8 cellular contexts compared by ENCODE assay signal in genomic region chr4:76948441-76949292, GRCh38. TPM values are rescaled to one million over a fixed set of nuclear protein-coding genes. Genes with fewer than 3 reads are reported as not detected.
A peak's percentile ranks its signal among the peaks of the same experiment; 100 is the strongest.
DNase-seq lines count a peak whose midpoint lies in the region; ATAC-seq, FAIRE-seq and TF ChIP-seq lines count a peak whose summit lies in the region.

No MANE protein-coding gene starts in this region.

- no peaks in the 10 kb centered on the region for H3K36me3 ChIP-seq in right lobe of liver

- CTCF ChIA-PET in A549 (lab: Yijun Ruan, JAX): interaction anchor here (1.1 kb wide), 1 partner anchor 18 kb away, joined by 3 read pairs; no protein-coding TSS in a partner anchor

- TF ChIP-seq RAD21 in A549 (conservative IDR thresholded peaks at IDR 0.05 in 1 of 2, IDR thresholded peaks at IDR 0.05 in 1 of 2): no peak

- intact Hi-C loops in dendritic cell treated with granulocyte-macrophage colony-stimulating factor and Interleukin-4, amounts not matched to agents 40 ng/mL and 50 ng/mL, for 4 days (cut with micrococcal nuclease): loop anchor here (2.0 kb wide), 1 partner anchor 246 kb away; no protein-coding TSS in a partner anchor
- intact Hi-C loops in right lobe of liver (cut with DNase I): no loop called here

- no peaks in the 10 kb centered on the region for H3K27me3 ChIP-seq in right lobe of liver

- WGBS in A549 (ENCODE audit: missing lambda C conversion rate): 14% methylated on average over 28 of the region's 63 CpGs
- WGBS in right lobe of liver (ENCODE audit: insufficient coverage, low coverage, low lambda C conversion rate, missing lambda C conversion rate): 10% methylated on average over 12 of the region's 63 CpGs

- peak overlapping the region; percentile 85 for H3K27ac Mint-ChIP-seq in dendritic cell treated with granulocyte-macrophage colony-stimulating factor and Interleukin-4, amounts not matched to agents 40 ng/mL and 50 ng/mL, for 4 days

- H3K9me3 Mint-ChIP-seq in dendritic cell treated with granulocyte-macrophage colony-stimulating factor and Interleukin-4, amounts not matched to agents 40 ng/mL and 50 ng/mL, for 4 days: no peaks in the 10 kb centered on the region

- peaks cover 37% of the 10 kb centered on the region for H3K4me1 Mint-ChIP-seq in dendritic cell treated with granulocyte-macrophage colony-stimulating factor and Interleukin-4, amounts not matched to agents 40 ng/mL and 50 ng/mL, for 4 days (ENCODE audit: low read depth)

- peak; percentile 59 to 76 for ATAC-seq in A549
- peak; percentile 41 for ATAC-seq in GM18517 (IDR thresholded peaks at IDR 0.05; ENCODE audit: unreplicated experiment)
- ATAC-seq in HG03025 (IDR thresholded peaks at IDR 0.05; ENCODE audit: low FRiP score, unreplicated experiment): peak; percentile 50
- ATAC-seq in right lobe of liver: peak; percentile 59 to 70 (median 64)

- peak overlapping the region; percentile 95 to 96 for H3K27ac ChIP-seq in A549
- peak overlapping the region; percentile 56 to 92 (median 86) for H3K27ac ChIP-seq in right lobe of liver

- peak overlapping the region; percentile 92 for H3K4me3 Mint-ChIP-seq in dendritic cell treated with granulocyte-macrophage colony-stimulating factor and Interleukin-4, amounts not matched to agents 40 ng/mL and 50 ng/mL, for 4 days

- TF ChIP-seq EP300 in A549 (IDR thresholded peaks at IDR 0.05): no peak

- POLR2A ChIA-PET in A549 (lab: Yijun Ruan, JAX): interaction anchor here (0.5 to 0.8 kb wide), 4 partner anchors 12 to 899 kb away, joined by 3 to 5 read pairs (median 4); no protein-coding TSS in a partner anchor

- TF ChIP-seq POLR2A in A549 (IDR thresholded peaks at IDR 0.05; ENCODE audit: low read length): no peak
- TF ChIP-seq POLR2A in right lobe of liver (IDR thresholded peaks at IDR 0.05): peak; percentile 47

- H3K9me3 ChIP-seq in A549 (no peaks in the 10 kb centered on the region), right lobe of liver (no peaks in the 10 kb centered on the region)

- no peak for TF ChIP-seq CTCF in A549 (IDR thresholded peaks at IDR 0.05)
- no peak for TF ChIP-seq CTCF in right lobe of liver (IDR thresholded peaks at IDR 0.05)

- peaks cover 17% of the 10 kb centered on the region for H3K4me1 ChIP-seq in A549
- H3K4me1 ChIP-seq in right lobe of liver: peaks cover 0 to 10% (median 0%) of the 10 kb centered on the region in 4 donors

- peak overlapping the region; percentile 96 for H3K4me2 ChIP-seq in A549

- peaks cover 16% of the 10 kb centered on the region for H3K27me3 Mint-ChIP-seq in dendritic cell treated with granulocyte-macrophage colony-stimulating factor and Interleukin-4, amounts not matched to agents 40 ng/mL and 50 ng/mL, for 4 days

- peak overlapping the region; percentile 96 for H3K4me3 ChIP-seq in A549
- peak overlapping the region; percentile 75 to 87 (median 82) for H3K4me3 ChIP-seq in right lobe of liver

- DNase-seq in A549 (ENCODE audit: low read depth in 1 of 2, low spot score in 1 of 2) (peak; percentile 55 to 62), NCI-H226 (peak; percentile 3), right lobe of liver (peak; percentile 85 to 88 (median 88))
- peak; percentile 8 to 48 for DNase-seq in activated CD4-positive, alpha-beta T cell treated with anti-CD3 and anti-CD28 coated beads, Interleukin-2, amount 50 U/mL, for 24 hours (ENCODE audit: low read depth in 1 of 2, low spot score in 1 of 2)
- peak; percentile 22 to 52 (median 51) for DNase-seq in stimulated activated CD4-positive, alpha-beta T cell treated with anti-CD3 and anti-CD28 coated beads, TNF-alpha, amount 100 ng/mL, for 4 hours (ENCODE audit: low read depth in 3 of 3)

- FAIRE-seq in A549 (lab: Jason Lieb, UNC): no peak

- H3K36me3 Mint-ChIP-seq in dendritic cell treated with granulocyte-macrophage colony-stimulating factor and Interleukin-4, amounts not matched to agents 40 ng/mL and 50 ng/mL, for 4 days (ENCODE audit: low read depth): peaks cover 25% of the 10 kb centered on the region

TF ChIP-seq in A549, 52 proteins besides CTCF, POLR2A, EP300 and RAD21:
- TF ChIP-seq NFE2L2 (conservative IDR thresholded peaks at IDR 0.05; ENCODE audit: low read length) (no peak), ZC3H11A (IDR thresholded peaks at IDR 0.05) (no peak), HDAC2 (IDR thresholded peaks at IDR 0.05) (no peak), MAX (IDR thresholded peaks at IDR 0.05) (peak; percentile 83), NPAS2 (CRISPR knock-in tag; IDR thresholded peaks at IDR 0.05; ENCODE audit: borderline replicate concordance) (no peak)
- TF ChIP-seq, protein P1, sequence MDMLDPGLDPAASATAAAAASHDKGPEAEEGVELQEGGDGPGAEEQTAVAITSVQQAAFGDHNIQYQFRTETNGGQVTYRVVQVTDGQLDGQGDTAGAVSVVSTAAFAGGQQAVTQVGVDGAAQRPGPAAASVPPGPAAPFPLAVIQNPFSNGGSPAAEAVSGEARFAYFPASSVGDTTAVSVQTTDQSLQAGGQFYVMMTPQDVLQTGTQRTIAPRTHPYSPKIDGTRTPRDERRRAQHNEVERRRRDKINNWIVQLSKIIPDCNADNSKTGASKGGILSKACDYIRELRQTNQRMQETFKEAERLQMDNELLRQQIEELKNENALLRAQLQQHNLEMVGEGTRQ (IDR thresholded peaks at IDR 0.05): peak; percentile 23; the same call in 1 of the 2 replicates
- TF ChIP-seq, protein P2, sequence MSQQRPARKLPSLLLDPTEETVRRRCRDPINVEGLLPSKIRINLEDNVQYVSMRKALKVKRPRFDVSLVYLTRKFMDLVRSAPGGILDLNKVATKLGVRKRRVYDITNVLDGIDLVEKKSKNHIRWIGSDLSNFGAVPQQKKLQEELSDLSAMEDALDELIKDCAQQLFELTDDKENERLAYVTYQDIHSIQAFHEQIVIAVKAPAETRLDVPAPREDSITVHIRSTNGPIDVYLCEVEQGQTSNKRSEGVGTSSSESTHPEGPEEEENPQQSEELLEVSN (IDR thresholded peaks at IDR 0.05; ENCODE audit: borderline replicate concordance, low read depth): peak; percentile 57
- TF ChIP-seq, protein P3, sequence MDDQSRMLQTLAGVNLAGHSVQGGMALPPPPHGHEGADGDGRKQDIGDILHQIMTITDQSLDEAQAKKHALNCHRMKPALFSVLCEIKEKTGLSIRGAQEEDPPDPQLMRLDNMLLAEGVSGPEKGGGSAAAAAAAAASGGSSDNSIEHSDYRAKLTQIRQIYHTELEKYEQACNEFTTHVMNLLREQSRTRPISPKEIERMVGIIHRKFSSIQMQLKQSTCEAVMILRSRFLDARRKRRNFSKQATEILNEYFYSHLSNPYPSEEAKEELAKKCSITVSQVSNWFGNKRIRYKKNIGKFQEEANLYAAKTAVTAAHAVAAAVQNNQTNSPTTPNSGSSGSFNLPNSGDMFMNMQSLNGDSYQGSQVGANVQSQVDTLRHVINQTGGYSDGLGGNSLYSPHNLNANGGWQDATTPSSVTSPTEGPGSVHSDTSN (IDR thresholded peaks at IDR 0.05): no peak
TF ChIP-seq in A549: peak in this region for 3.

RNA-seq across cellular contexts. Expression of gene SEPTIN11, which starts 0.9 kb away (rescaled TPM):
- polyA plus RNA-seq in A549 (2011; rRNA removed) (69.5 and 72.6 TPM in 2 replicates), A549 (2017; fragmentation: RNase III; extraction: RNeasy Plus Mini Kit Qiagen cat#74134 plus additional on column Dnase treatment) (40.2 to 42.3 TPM (median 40.4 TPM) in 3 replicates)
- 15.1 and 15.4 TPM in 2 replicates for polyA plus RNA-seq in A549 (2012; cell fraction: cytosol; rRNA removed)
- 4.9 and 8.1 TPM in 2 replicates for polyA plus RNA-seq in A549 (2012; cell fraction: nucleus; rRNA removed)
- 42.6 and 44.9 TPM in 2 replicates for polyA minus RNA-seq in A549 (2011; rRNA and poly(A)+ RNA removed)
- 100 to 1,000 TPM in 1 of 6 experiments, 10 to 100 TPM in 5; 33.4 to 116 (median 41.8) TPM for total RNA-seq in right lobe of liver

RNA-seq across cellular contexts. Expression of gene SOWAHB, which starts 50.7 kb away (rescaled TPM):
- polyA plus RNA-seq in A549 (2011; rRNA removed): 0.10 and 0.17 TPM in 2 replicates
- 0.04 TPM in 1 of 2 replicates, not detected in the other for polyA plus RNA-seq in A549 (2012; cell fraction: cytosol; rRNA removed)
- 0.01 TPM in 1 of 2 replicates, not detected in the other for polyA plus RNA-seq in A549 (2012; cell fraction: nucleus; rRNA removed)
- polyA plus RNA-seq in A549 (2017; fragmentation: RNase III; extraction: RNeasy Plus Mini Kit Qiagen cat#74134 plus additional on column Dnase treatment): 0.03 to 0.08 TPM (median 0.04 TPM) in 3 replicates
- polyA minus RNA-seq in A549 (2011; rRNA and poly(A)+ RNA removed): 0.05 and 0.17 TPM in 2 replicates
- 10 to 100 TPM in 5 of 6 experiments, 1 to 10 TPM in 1; 5.1 to 17.3 (median 15.2) TPM for total RNA-seq in right lobe of liver

Comparison
In these comparisons a context has a peak if more than half of its experiments do, and no peak if none do; other contexts are left out.
1. Peak in every context shown above with its lines: DNase-seq, ATAC-seq, H3K4me3 ChIP-seq and H3K27ac ChIP-seq.
2. DNase-seq: peak in every context shown above with its lines; median percentile 88 in right lobe of liver; 58 in A549; 51 in stimulated activated CD4-positive, alpha-beta T cell treated with anti-CD3 and anti-CD28 coated beads, TNF-alpha, amount 100 ng/mL, for 4 hours; 28 in activated CD4-positive, alpha-beta T cell treated with anti-CD3 and anti-CD28 coated beads, Interleukin-2, amount 50 U/mL, for 24 hours; 3 in NCI-H226.